8 cellular contexts compared by ENCODE assay signal in genomic region chr1:54488065-54488750, GRCh38. TPM values are rescaled to one million over a fixed set of nuclear protein-coding genes. Genes with fewer than 3 reads are reported as not detected.
A peak's percentile ranks its signal among the peaks of the same experiment; 100 is the strongest.
DNase-seq lines count a peak whose midpoint lies in the region; ATAC-seq and TF ChIP-seq lines count a peak whose summit lies in the region.

No MANE protein-coding gene starts in this region.

- no peaks in the 10 kb centered on the region for H3K36me3 Mint-ChIP-seq in activated naive CD8-positive, alpha-beta T cell
- no peaks in the 10 kb centered on the region for H3K36me3 Mint-ChIP-seq in glutamatergic neuron (ENCODE audit: unreplicated experiment)
- H3K36me3 Mint-ChIP-seq in osteocyte (ENCODE audit: unreplicated experiment): no peaks in the 10 kb centered on the region

- no peaks in the 10 kb centered on the region for H3K27me3 Mint-ChIP-seq in activated naive CD8-positive, alpha-beta T cell
- H3K27me3 Mint-ChIP-seq in glutamatergic neuron (ENCODE audit: unreplicated experiment) (peaks cover 7% of the 10 kb centered on the region), osteocyte (ENCODE audit: unreplicated experiment) (peaks cover 12% of the 10 kb centered on the region)

- peak overlapping the region; percentile 88 for H3K27ac ChIP-seq in temporal lobe (ENCODE audit: low read depth, low read length)

- H3K4me3 Mint-ChIP-seq in activated naive CD8-positive, alpha-beta T cell: peak overlapping the region; percentile 85
- H3K4me3 Mint-ChIP-seq in glutamatergic neuron (ENCODE audit: unreplicated experiment) (peak overlapping the region; percentile 92), osteocyte (ENCODE audit: unreplicated experiment) (peak overlapping the region; percentile 87)

- H3K4me1 Mint-ChIP-seq in activated naive CD8-positive, alpha-beta T cell (ENCODE audit: low read depth): peaks cover 37% of the 10 kb centered on the region
- peaks cover 36% of the 10 kb centered on the region for H3K4me1 Mint-ChIP-seq in glutamatergic neuron (ENCODE audit: low read depth, unreplicated experiment)
- H3K4me1 Mint-ChIP-seq in osteocyte (ENCODE audit: unreplicated experiment): peaks cover 27% of the 10 kb centered on the region

- ATAC-seq in GM21576 (IDR thresholded peaks at IDR 0.05; ENCODE audit: unreplicated experiment) (peak; percentile 46), SK-N-SH treated with all-trans-retinoic acid at 6 μM for 48 hours (peak; percentile 73)

- no peaks in the 10 kb centered on the region for H3K9me3 Mint-ChIP-seq in activated naive CD8-positive, alpha-beta T cell (ENCODE audit: low read depth)
- H3K9me3 Mint-ChIP-seq in glutamatergic neuron (ENCODE audit: unreplicated experiment) (peaks cover 3% of the 10 kb centered on the region), osteocyte (ENCODE audit: unreplicated experiment) (no peaks in the 10 kb centered on the region)

- TF ChIP-seq CTCF in glutamatergic neuron (IDR thresholded peaks at IDR 0.05; ENCODE audit: partially characterized antibody, unreplicated experiment) (no peak), osteocyte (IDR thresholded peaks at IDR 0.05) (peak; percentile 30)

- DNase-seq in COLO829 (ENCODE audit: low spot score): peak; percentile 86
- DNase-seq in NAMALWA (ENCODE audit: low spot score): peak; percentile 59
- peak; percentile 96 for DNase-seq in glutamatergic neuron
- DNase-seq in osteocyte (ENCODE audit: extremely low spot score, unreplicated experiment): peak; percentile 97

- H3K27ac Mint-ChIP-seq in activated naive CD8-positive, alpha-beta T cell: no peak overlapping the region
- H3K27ac Mint-ChIP-seq in glutamatergic neuron (ENCODE audit: unreplicated experiment) (peak overlapping the region; percentile 93), osteocyte (ENCODE audit: unreplicated experiment) (peak overlapping the region; percentile 93)

TF ChIP-seq in SK-N-SH treated with all-trans-retinoic acid at 6 μM for 48 hours, 23 proteins besides CTCF, POLR2A, EP300 and RAD21:
- TF ChIP-seq ESRRG (CRISPR knock-in tag; IDR thresholded peaks at IDR 0.05): no peak
- peak; percentile 59; the same call in 1 of the 2 replicates for TF ChIP-seq SNAI2 (CRISPR knock-in tag; IDR thresholded peaks at IDR 0.05)
- no peak for TF ChIP-seq ZFP30 (CRISPR knock-in tag; IDR thresholded peaks at IDR 0.05)
- TF ChIP-seq ZC3H10 (CRISPR knock-in tag; IDR thresholded peaks at IDR 0.05): no peak
- no peak for TF ChIP-seq BACH2 (CRISPR knock-in tag; IDR thresholded peaks at IDR 0.05; ENCODE audit: borderline replicate concordance)
- no peak for TF ChIP-seq POU6F1 (CRISPR knock-in tag; IDR thresholded peaks at IDR 0.05; ENCODE audit: borderline replicate concordance, low read depth)
- no peak for TF ChIP-seq TSHZ2 (CRISPR knock-in tag; IDR thresholded peaks at IDR 0.05)
- TF ChIP-seq CREB5 (CRISPR knock-in tag; IDR thresholded peaks at IDR 0.05; ENCODE audit: low read depth): no peak
- TF ChIP-seq ZNF8 (CRISPR knock-in tag; IDR thresholded peaks at IDR 0.05): no peak
- no peak for TF ChIP-seq ARNTL (CRISPR knock-in tag; IDR thresholded peaks at IDR 0.05; ENCODE audit: borderline replicate concordance, low read depth)
- TF ChIP-seq CSRNP3 (CRISPR knock-in tag; IDR thresholded peaks at IDR 0.05): no peak
- TF ChIP-seq OSR1 (CRISPR knock-in tag; IDR thresholded peaks at IDR 0.05): no peak
- no peak for TF ChIP-seq ZNF70 (CRISPR knock-in tag; IDR thresholded peaks at IDR 0.05)
- TF ChIP-seq PPARA (CRISPR knock-in tag; IDR thresholded peaks at IDR 0.05; ENCODE audit: borderline replicate concordance): no peak
- peak; percentile 87; the same call in 1 of the 2 replicates for TF ChIP-seq PATZ1 (CRISPR knock-in tag; IDR thresholded peaks at IDR 0.05; ENCODE audit: borderline replicate concordance)
- TF ChIP-seq RARB (CRISPR knock-in tag; IDR thresholded peaks at IDR 0.05): no peak
- TF ChIP-seq TCF4 (CRISPR knock-in tag; IDR thresholded peaks at IDR 0.05; ENCODE audit: borderline replicate concordance): no peak

RNA-seq across cellular contexts. Expression of gene ACOT11, which starts 59.8 kb away (rescaled TPM):
- total RNA-seq in glutamatergic neuron (ENCODE audit: unreplicated experiment): 0.32 TPM
- total RNA-seq in osteocyte: 0.24 and 0.35 TPM in 2 replicates
- 1.2 TPM for total RNA-seq in temporal lobe

Comparison
In these comparisons a context has a peak if more than half of its experiments do, and no peak if none do; other contexts are left out.
1. Peak in every context shown above with its lines: DNase-seq, ATAC-seq and H3K27ac ChIP-seq.